In the genomic region with DNA sequence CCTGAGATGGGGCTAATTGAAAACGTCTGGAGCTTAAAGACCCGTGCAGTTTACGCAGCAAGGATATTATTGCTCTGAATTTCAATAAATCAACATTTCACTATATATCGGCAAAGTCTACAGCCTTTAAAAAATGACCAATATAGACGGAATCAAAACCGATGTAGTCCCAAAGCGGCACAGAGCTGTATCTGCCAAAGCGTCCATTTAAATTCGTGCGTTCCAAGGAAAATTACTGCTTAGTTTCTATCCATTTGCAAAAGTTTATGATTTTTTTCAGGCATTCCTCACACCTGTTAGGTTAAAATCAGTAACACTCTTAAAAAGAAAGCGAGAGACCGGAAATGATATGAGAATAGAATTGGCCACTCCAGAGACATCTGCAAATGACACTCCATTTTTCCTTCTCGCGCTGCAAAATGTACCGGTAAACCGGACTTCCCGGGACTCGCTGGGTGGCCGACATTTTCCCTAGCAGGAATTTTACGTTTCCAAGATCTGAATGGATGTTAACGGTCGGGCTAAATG, we compare ENCODE assay signal across 8 cellular contexts. TPM values are rescaled to one million over a fixed set of nuclear protein-coding genes. Genes with fewer than 3 reads are reported as not detected.
A peak's percentile ranks its signal among the peaks of the same experiment; 100 is the strongest.
DNase-seq lines count a peak whose midpoint lies in the region; ATAC-seq and TF ChIP-seq lines count a peak whose summit lies in the region.

No MANE protein-coding gene starts in this region.

- peaks cover 35 to 36% of the 10 kb centered on the region in 2 experiments for H3K36me3 ChIP-seq in SK-N-SH (replicated peaks in 1 of 2; ENCODE audit: control insufficient read depth in 1 of 2, insufficient read depth in 2 of 2, low read length in 1 of 2)
- peaks cover 36% of the 10 kb centered on the region for H3K36me3 ChIP-seq in osteoblast (ENCODE audit: insufficient read depth, low read length)

- TF ChIP-seq EP300 in SK-N-SH (IDR thresholded peaks at IDR 0.05; ENCODE audit: borderline replicate concordance in 1 of 2, low read depth in 1 of 2, low read length in 1 of 2): no peak

- H3K9ac ChIP-seq in SK-N-SH: peak overlapping the region; percentile 100

- peak overlapping the region; percentile 95 for H2AFZ ChIP-seq in SK-N-SH (ENCODE audit: low read depth)
- peak overlapping the region; percentile 99 for H2AFZ ChIP-seq in osteoblast (ENCODE audit: low read length)

- H3K4me2 ChIP-seq in SK-N-SH: peak overlapping the region; percentile 81
- peak overlapping the region; percentile 73 for H3K4me2 ChIP-seq in osteoblast (ENCODE audit: insufficient read depth, low read length)

- H3K9me3 ChIP-seq in SK-N-SH: no peaks in the 10 kb centered on the region
- no peaks in the 10 kb centered on the region for H3K9me3 ChIP-seq in osteoblast (ENCODE audit: low read depth, low read length)

- no peaks in the 10 kb centered on the region for H3K27me3 ChIP-seq in SK-N-SH (ENCODE audit: insufficient read depth)
- H3K27me3 ChIP-seq in osteoblast (ENCODE audit: insufficient read depth, low read length): no peaks in the 10 kb centered on the region

- peaks cover 40% of the 10 kb centered on the region for H3F3A ChIP-seq in SK-N-SH (replicated peaks; ENCODE audit: insufficient read depth)

- H3K4me3 ChIP-seq in SK-N-SH (ENCODE audit: low read depth in 2 of 2, low read length in 1 of 2) (peak overlapping the region; percentile 98 to 99), fibroblast of pulmonary artery (replicated peaks; ENCODE audit: low read depth, low read length) (peak overlapping the region; percentile 99), osteoblast (ENCODE audit: insufficient read depth, low read length) (peak overlapping the region; percentile 100)

- TF ChIP-seq CTCF in SK-N-SH (IDR thresholded peaks at IDR 0.05) (no peak), fibroblast of pulmonary artery (IDR thresholded peaks at IDR 0.05; ENCODE audit: low read length, missing control alignments) (no peak), osteoblast (IDR thresholded peaks at IDR 0.05; ENCODE audit: extremely low read depth, low read depth, low read length) (no peak)

- H4K20me1 ChIP-seq in SK-N-SH (ENCODE audit: insufficient read depth): peaks cover 39% of the 10 kb centered on the region
- H4K20me1 ChIP-seq in osteoblast (ENCODE audit: insufficient read depth, low read length): peaks cover 41% of the 10 kb centered on the region

- H3K79me2 ChIP-seq in SK-N-SH (ENCODE audit: insufficient read depth) (peaks cover 43% of the 10 kb centered on the region), osteoblast (ENCODE audit: insufficient read depth, low read length) (peaks cover 42% of the 10 kb centered on the region)

- TF ChIP-seq RAD21 in SK-N-SH (IDR thresholded peaks at IDR 0.05; ENCODE audit: low read length): no peak

- H3K9me2 ChIP-seq in SK-N-SH: no peaks in the 10 kb centered on the region

- DNase-seq in NCI-H2029 treated with DMSO at 0.1 percent for 48 hours (lab: John Stamatoyannopoulos, UW): peak; percentile 57
- no peak for DNase-seq in NCI-H2029 (lab: John Stamatoyannopoulos, UW)
- DNase-seq in SK-N-SH: peak; percentile 8
- no peak for DNase-seq in fibroblast of pulmonary artery (ENCODE audit: low read depth)
- no peak for DNase-seq in osteoblast (ENCODE audit: insufficient read length, low spot score, missing footprints)
- DNase-seq in stimulated activated CD4-positive, alpha-beta T cell treated with anti-CD3 and anti-CD28 coated beads, Interleukin-4, amount 100 ng/mL, for 24 hours: no peak

- CTCF ChIA-PET in SK-N-SH (lab: Yijun Ruan, JAX): interaction anchor here (1.0 kb wide), 1 partner anchor 165 kb away, joined by 3 read pairs; no protein-coding TSS in a partner anchor

- 2% methylated on average over 22 of the region's 22 CpGs for WGBS in SK-N-SH (ENCODE audit: low lambda C conversion rate)

- H3K27ac ChIP-seq in SK-N-SH (ENCODE audit: low read depth in 2 of 2, low read length in 1 of 2) (peak overlapping the region; percentile 94 to 99), osteoblast (ENCODE audit: low read depth, low read length) (peak overlapping the region; percentile 100)

- ATAC-seq in HG02981 (IDR thresholded peaks at IDR 0.05; ENCODE audit: unreplicated experiment) (peak; percentile 18), HG02610 (IDR thresholded peaks at IDR 0.05; ENCODE audit: unreplicated experiment) (no peak)

- POLR2A ChIA-PET in SK-N-SH (lab: Yijun Ruan, JAX): interaction anchor here (1.0 to 3.7 kb wide), 13 partner anchors 9 to 851 kb away, joined by 3 to 31 read pairs (median 7); a partner anchor contains a TSS

- H3K4me1 ChIP-seq in SK-N-SH (ENCODE audit: control insufficient read depth in 1 of 2, insufficient read depth in 2 of 2, low read depth in 1 of 2, low read length in 1 of 2): peaks cover 20 to 22% of the 10 kb centered on the region in 2 experiments; a peak in 3 of 4 replicates
- H3K4me1 ChIP-seq in osteoblast (ENCODE audit: insufficient read depth, low read length): peaks cover 29% of the 10 kb centered on the region

TF ChIP-seq in SK-N-SH, 30 proteins besides CTCF, POLR2A, EP300 and RAD21:
- TF ChIP-seq, protein P1, sequence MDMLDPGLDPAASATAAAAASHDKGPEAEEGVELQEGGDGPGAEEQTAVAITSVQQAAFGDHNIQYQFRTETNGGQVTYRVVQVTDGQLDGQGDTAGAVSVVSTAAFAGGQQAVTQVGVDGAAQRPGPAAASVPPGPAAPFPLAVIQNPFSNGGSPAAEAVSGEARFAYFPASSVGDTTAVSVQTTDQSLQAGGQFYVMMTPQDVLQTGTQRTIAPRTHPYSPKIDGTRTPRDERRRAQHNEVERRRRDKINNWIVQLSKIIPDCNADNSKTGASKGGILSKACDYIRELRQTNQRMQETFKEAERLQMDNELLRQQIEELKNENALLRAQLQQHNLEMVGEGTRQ (IDR thresholded peaks at IDR 0.05; ENCODE audit: borderline replicate concordance, low read depth, low read length): no peak
- TF ChIP-seq YY1 (IDR thresholded peaks at IDR 0.05; ENCODE audit: low read depth) (peak; percentile 74; the same call in 1 of the 2 replicates), TEAD4 (IDR thresholded peaks at IDR 0.05; ENCODE audit: borderline replicate concordance, insufficient read depth) (no peak)
TF ChIP-seq in SK-N-SH: peak in this region for 1.

RNA-seq across cellular contexts. Expression of a gene that starts 0.8 kb away (rescaled TPM):
- polyA plus RNA-seq in SK-N-SH (2012; rRNA removed): 270 and 410 TPM in 2 replicates
- polyA plus RNA-seq in SK-N-SH (2012; cell fraction: cytosol; rRNA removed): 377 and 483 TPM in 2 replicates
- 226 and 617 TPM in 2 replicates for polyA plus RNA-seq in SK-N-SH (2012; cell fraction: nucleus; rRNA removed)
- total RNA-seq in osteoblast: 438 and 442 TPM in 2 replicates

RNA-seq across cellular contexts. Expression of a gene that starts 23.7 kb away (rescaled TPM):
- 10.7 and 13.1 TPM in 2 replicates for polyA plus RNA-seq in SK-N-SH (2012; rRNA removed)
- polyA plus RNA-seq in SK-N-SH (2012; cell fraction: cytosol; rRNA removed): 16.7 and 19.9 TPM in 2 replicates
- 15.7 and 19.7 TPM in 2 replicates for polyA plus RNA-seq in SK-N-SH (2012; cell fraction: nucleus; rRNA removed)
- 16.5 and 18.1 TPM in 2 replicates for total RNA-seq in osteoblast

RNA-seq across cellular contexts. Expression of a gene that starts 59.9 kb away (rescaled TPM):
- not detected in 2 replicates for polyA plus RNA-seq in SK-N-SH (2012; rRNA removed)
- not detected in 2 replicates for polyA plus RNA-seq in SK-N-SH (2012; cell fraction: cytosol; rRNA removed)
- polyA plus RNA-seq in SK-N-SH (2012; cell fraction: nucleus; rRNA removed): not detected in 2 replicates
- total RNA-seq in osteoblast: under 0.01 TPM in 2 replicates

Comparison
In these comparisons a context has a peak if more than half of its experiments do, and no peak if none do; other contexts are left out.
1. DNase-seq: peak in NCI-H2029 treated with DMSO at 0.1 percent for 48 hours (single experiment) and SK-N-SH (single experiment); none in NCI-H2029 (single experiment), fibroblast of pulmonary artery (single experiment), osteoblast (single experiment) and stimulated activated CD4-positive, alpha-beta T cell treated with anti-CD3 and anti-CD28 coated beads, Interleukin-4, amount 100 ng/mL, for 24 hours (single experiment).
2. Peak in every context shown above with its lines, with median percentiles within 50 percentile points of each other: H3K4me3 ChIP-seq.